In the genomic region with DNA sequence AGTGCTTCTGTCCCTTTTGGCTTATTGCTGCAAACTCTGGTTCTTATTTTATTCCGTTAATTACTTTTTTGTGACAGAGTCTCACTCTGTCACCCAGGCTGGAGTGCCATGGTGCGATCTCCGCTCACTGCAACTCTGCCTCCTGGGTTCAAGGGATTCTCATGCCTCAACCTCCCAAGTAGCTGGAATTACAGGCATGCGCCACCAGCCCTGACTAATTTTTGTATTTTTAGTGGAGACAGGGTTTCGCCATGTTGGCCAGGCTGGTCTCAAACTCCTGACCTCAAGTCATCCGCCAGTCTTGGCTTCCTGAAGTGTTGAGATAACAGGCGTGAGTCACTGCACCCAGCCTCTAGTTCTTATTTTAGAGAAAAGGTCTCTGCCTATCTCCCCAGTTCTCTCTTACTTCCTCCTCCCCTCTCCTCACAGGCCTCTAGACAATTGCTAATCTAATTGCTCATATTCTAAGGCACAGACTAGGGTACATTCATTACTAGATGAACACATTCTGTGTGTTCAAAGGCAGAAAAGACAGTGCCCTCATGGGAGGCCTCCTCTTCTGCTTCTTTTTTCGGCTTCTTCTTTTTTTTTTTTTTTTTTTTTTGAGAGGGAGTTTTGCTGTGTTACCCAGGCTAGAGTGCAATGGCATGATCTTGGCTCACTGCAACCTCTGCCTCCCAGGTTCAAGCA, we compare ENCODE assay signal across 9 cellular contexts. TPM values are rescaled to one million over a fixed set of nuclear protein-coding genes. Genes with fewer than 3 reads are reported as not detected.
DNase-seq lines count a peak whose midpoint lies in the region; ATAC-seq, FAIRE-seq and TF ChIP-seq lines count a peak whose summit lies in the region.
"Had no signal": no experiment of that assay in that cellular context is flagged by ENCODE, and none has a peak within 500 bp of the region (broad histone marks: within the 10 kb centered on the region; RNA-seq: fewer than 3 reads in every experiment).

No MANE protein-coding gene starts in this region.

- no peak for TF ChIP-seq CTCF in coronary artery (IDR thresholded peaks at IDR 0.05)
- no peak for TF ChIP-seq CTCF in pancreas (IDR thresholded peaks at IDR 0.05)

- H3K27ac ChIP-seq in coronary artery (peak overlapping the region; percentile 62 to 78), pancreas (no peak overlapping the region)
- H3K27ac ChIP-seq in effector memory CD4-positive, alpha-beta T cell (ENCODE audit: insufficient read depth, low read length, poor library complexity, severe bottlenecking) = no peak overlapping the region

- H3K36me3 ChIP-seq in pancreas = peaks cover 8 to 78% (median 41%) of the 10 kb centered on the region in 3 donors
- H3K36me3 ChIP-seq in effector memory CD4-positive, alpha-beta T cell (ENCODE audit: control insufficient read depth, insufficient read depth, low read length) = peaks cover 76% of the 10 kb centered on the region

- 87 to 89% methylated on average over 8 of the region's 8 CpGs for WGBS in pancreas, 2 donors

- H3K4me3 ChIP-seq in coronary artery (no peak overlapping the region), pancreas (no peak overlapping the region)
- H3K4me3 ChIP-seq in effector memory CD4-positive, alpha-beta T cell (ENCODE audit: insufficient read depth, low read depth, low read length, poor library complexity, severe bottlenecking) = no peak overlapping the region

- no peaks in the 10 kb centered on the region for H3K4me1 ChIP-seq in pancreas
- no peaks in the 10 kb centered on the region for H3K4me1 ChIP-seq in effector memory CD4-positive, alpha-beta T cell (ENCODE audit: control insufficient read depth, insufficient read depth, low read length, poor library complexity, severe bottlenecking)

- intact Hi-C loops in pancreas (cut with DNase I) = no loop called here

- no peaks in the 10 kb centered on the region for H3K9me3 ChIP-seq in pancreas
- no peaks in the 10 kb centered on the region for H3K9me3 ChIP-seq in effector memory CD4-positive, alpha-beta T cell (ENCODE audit: control insufficient read depth, low read length)

- ATAC-seq in pancreas (peak in 3 of 4 donors; percentile 28 to 52 (median 38)), HG02678 (IDR thresholded peaks at IDR 0.05; ENCODE audit: unreplicated experiment) (no peak)

- no peaks in the 10 kb centered on the region for H3K27me3 ChIP-seq in pancreas
- no peaks in the 10 kb centered on the region for H3K27me3 ChIP-seq in effector memory CD4-positive, alpha-beta T cell (replicated peaks; ENCODE audit: control insufficient read depth, insufficient read depth, low read length, poor library complexity, severe bottlenecking)

- DNase-seq in GM03348 (ENCODE audit: low spot score) = peak; percentile 17
- peak; percentile 80 for DNase-seq in OCI-M2 (lab: John Stamatoyannopoulos, UW; ENCODE audit: unreplicated experiment)
- DNase-seq in coronary artery (ENCODE audit: low spot score) = no peak
- DNase-seq in pancreas = no peak
- no peak for DNase-seq in 8988T
- no peak for DNase-seq in effector memory CD4-positive, alpha-beta T cell
- DNase-seq in HuH-7 (ENCODE audit: low spot score) = no peak

- no peak for FAIRE-seq in pancreas (lab: Jason Lieb, UNC)
- FAIRE-seq: G401.6 had no signal

RNA-seq across cellular contexts. Expression of gene EDEM2, which starts 27.0 kb away (rescaled TPM):
- 10 to 100 TPM; 12.6 to 31.5 (median 17.4) TPM for total RNA-seq in pancreas
- polyA plus RNA-seq in pancreas = 10 to 100 TPM; 12.5 to 22.7 TPM

RNA-seq across cellular contexts. Expression of gene TRPC4AP, which starts 27.6 kb away (rescaled TPM):
- total RNA-seq in pancreas = 10 to 100 TPM; 30.7 to 40.7 (median 33.2) TPM
- 10 to 100 TPM; 42.4 to 43.1 TPM for polyA plus RNA-seq in pancreas

RNA-seq across cellular contexts. Expression of gene PROCR, which starts 51.7 kb away (rescaled TPM):
- total RNA-seq in pancreas = 10 to 100 TPM in 4 of 6 donors, 1 to 10 TPM in 2; 3.2 to 16.1 (median 10.8) TPM
- polyA plus RNA-seq in pancreas = 10 to 100 TPM in 1 of 2 donors, 1 to 10 TPM in 1; 9.6 to 16.8 TPM

Comparison
In these comparisons a context has a peak if more than half of its experiments do, and no peak if none do; other contexts are left out.
1. DNase-seq: peak in GM03348 (single experiment) and OCI-M2 (single experiment); none in coronary artery (single experiment), pancreas (0 of 6), 8988T (single experiment), effector memory CD4-positive, alpha-beta T cell (0 of 3) and HuH-7 (single experiment).
2. H3K27ac ChIP-seq: peak in coronary artery (2 of 2); none in pancreas (0 of 4) and effector memory CD4-positive, alpha-beta T cell (single experiment).